ENCODE assay signal across 9 cellular contexts in genomic region chr19:58229255-58229639, GRCh38. TPM values are rescaled to one million over a fixed set of nuclear protein-coding genes. Genes with fewer than 3 reads are reported as not detected.
DNase-seq lines count a peak whose midpoint lies in the region; ATAC-seq, FAIRE-seq and TF ChIP-seq lines count a peak whose summit lies in the region.
"Had no signal": no experiment of that assay in that cellular context is flagged by ENCODE, and none has a peak within 500 bp of the region (broad histone marks: within the 10 kb centered on the region; RNA-seq: fewer than 3 reads in every experiment).

No MANE protein-coding gene starts in this region.

- BruUV-seq in HepG2 (replicated peaks; lab: Mats Ljungman, UMichigan) = no TSS peak

- H2AFZ ChIP-seq in SK-N-SH (ENCODE audit: low read depth) (no peak overlapping the region), HepG2 (ENCODE audit: low read length) (no peak overlapping the region)

- no peaks in the 10 kb centered on the region; a peak in 1 of 4 replicates for H3K4me1 ChIP-seq in SK-N-SH (ENCODE audit: control insufficient read depth in 1 of 2, insufficient read depth in 2 of 2, low read depth in 1 of 2, low read length in 1 of 2)
- peaks cover 18% of the 10 kb centered on the region for H3K4me1 ChIP-seq in HepG2 (ENCODE audit: insufficient read depth, low read length)
- H3K4me1 ChIP-seq in stomach = peaks cover 6 to 19% (median 16%) of the 10 kb centered on the region in 4 donors

- H3K9me3 ChIP-seq in SK-N-SH (no peaks in the 10 kb centered on the region; the same call in 1 of the 2 replicates), HepG2 (ENCODE audit: low read length) (peaks cover 20% of the 10 kb centered on the region), stomach (peaks cover 2 to 97% (median 58%) of the 10 kb centered on the region in 4 donors)

- in situ Hi-C loops in HepG2 (cut with HindIII; ENCODE audit: extremely low pct_ligation_motif_present, low pct_unique_long_range_greater_than_20kb) = no loop called here

- no peak for FAIRE-seq in HepG2 (lab: Jason Lieb, UNC)
- FAIRE-seq: colon had no signal

- no peak for TF ChIP-seq POLR2A in HepG2 (IDR thresholded peaks at IDR 0.05; ENCODE audit: insufficient read depth in 1 of 2, low read depth in 2 of 2, low read length in 2 of 2)
- no peak for TF ChIP-seq POLR2A in stomach (IDR thresholded peaks at IDR 0.05)

- TF ChIP-seq EP300 in SK-N-SH (IDR thresholded peaks at IDR 0.05; ENCODE audit: borderline replicate concordance in 1 of 2, low read depth in 1 of 2, low read length in 1 of 2) (no peak), HepG2 (IDR thresholded peaks at IDR 0.05; ENCODE audit: low read depth in 2 of 2, low read length in 2 of 2) (no peak), HepG2 (CRISPR knock-in tag; IDR thresholded peaks at IDR 0.05; ENCODE audit: borderline replicate concordance) (no peak), stomach (IDR thresholded peaks at IDR 0.05) (no peak)

- intact Hi-C loops in HepG2 (cut with micrococcal nuclease; ENCODE audit: unreplicated experiment) = loop anchor here (5.0 kb wide), 1 partner anchor 47 kb away; the partner anchor contains the start of gene ZNF274
- intact Hi-C loops in stomach (cut with DNase I; ENCODE audit: low total_unique reads) = no loop called here

- DNase-seq in SK-N-SH (peak; percentile 44), RKO (ENCODE audit: low spot score) (peak; percentile 79), cerebellum (ENCODE audit: low spot score) (peak; percentile 20), HepG2 (ENCODE audit: low spot score) (peak; percentile 30), stomach (no peak), NCI-H1048 (lab: John Stamatoyannopoulos, UW) (no peak)

- H3K36me3 ChIP-seq in SK-N-SH (replicated peaks in 1 of 2; ENCODE audit: control insufficient read depth in 1 of 2, insufficient read depth in 2 of 2, low read length in 1 of 2) (no peaks in the 10 kb centered on the region), HepG2 (replicated peaks in 1 of 2; ENCODE audit: control insufficient read depth in 1 of 2, insufficient read depth in 2 of 2, low read length in 2 of 2) (peaks cover 4 to 13% of the 10 kb centered on the region in 2 experiments), stomach (peaks cover 22 to 46% (median 45%) of the 10 kb centered on the region in 4 donors)

- H3K27me3 ChIP-seq in SK-N-SH (ENCODE audit: insufficient read depth) (no peaks in the 10 kb centered on the region), HepG2 (ENCODE audit: control insufficient read depth in 1 of 2, insufficient read depth in 2 of 2, low read length in 2 of 2) (no peaks in the 10 kb centered on the region), stomach (no peaks in the 10 kb centered on the region)

- no peaks in the 10 kb centered on the region for H3K9me2 ChIP-seq in SK-N-SH

- H3K79me2 ChIP-seq in SK-N-SH (ENCODE audit: insufficient read depth) (no peaks in the 10 kb centered on the region), HepG2 (ENCODE audit: insufficient read depth, low read length) (peaks cover 8% of the 10 kb centered on the region)

- no peak for TF ChIP-seq RAD21 in SK-N-SH (IDR thresholded peaks at IDR 0.05; ENCODE audit: low read length)
- TF ChIP-seq RAD21 in HepG2 (CRISPR knock-in tag; IDR thresholded peaks at IDR 0.05) = no peak

- ATAC-seq in SK-N-SH treated with all-trans-retinoic acid at 6 μM for 48 hours (no peak), HepG2 (peak; percentile 47), GM21367 (IDR thresholded peaks at IDR 0.05; ENCODE audit: unreplicated experiment) (no peak)

- H3K4me3 ChIP-seq in SK-N-SH (ENCODE audit: low read depth in 2 of 2, low read length in 1 of 2) = peak overlapping the region in 1 of 2 experiments; percentile 42; a peak in 1 of 4 replicates
- H3K4me3 ChIP-seq in HepG2 (replicated peaks in 1 of 3; ENCODE audit: insufficient read depth in 1 of 3, low read depth in 2 of 3, low read length in 3 of 3) = peak overlapping the region; percentile 35 to 86 (median 85)
- peak overlapping the region; percentile 64 to 90 (median 73) for H3K4me3 ChIP-seq in stomach

- no peaks in the 10 kb centered on the region for H3F3A ChIP-seq in SK-N-SH (replicated peaks; ENCODE audit: insufficient read depth)

- POLR2A ChIA-PET in SK-N-SH (lab: Yijun Ruan, JAX) = interaction anchor here (0.6 kb wide), 2 partner anchors 43 to 46 kb away, joined by 3 to 4 read pairs; partner anchors contain the start of gene ZNF274
- POLR2A ChIA-PET in HepG2 (lab: Yijun Ruan, JAX) = interaction anchor here (1.1 to 2.4 kb wide), 7 partner anchors 8 to 291 kb away, joined by 3 to 13 read pairs (median 5); partner anchors contain the start of genes ZBTB45, ZNF274, ZNF497 and ZNF8

- CTCF ChIA-PET in SK-N-SH (lab: Yijun Ruan, JAX) = interaction anchor here (1.4 kb wide), 1 partner anchor 74 kb away, joined by 3 read pairs; no protein-coding TSS in a partner anchor
- CTCF ChIA-PET in HepG2 (lab: Yijun Ruan, JAX; ENCODE audit: low intra/inter-chr PET ratio, low total read pairs) = no interaction called here

- 63% methylated on average over 4 of the region's 13 CpGs for WGBS in SK-N-SH (ENCODE audit: low lambda C conversion rate)
- 62% methylated on average over 6 of the region's 13 CpGs for WGBS in HepG2 (ENCODE audit: low lambda C conversion rate)
- 12 to 23% (median 20%) methylated on average over 5 to 13 of the region's 13 CpGs for WGBS in stomach, 5 donors

- TF ChIP-seq CTCF in SK-N-SH (IDR thresholded peaks at IDR 0.05) (no peak), HepG2 (CRISPR knock-in tag; IDR thresholded peaks at IDR 0.05) (peak; percentile 43), stomach (IDR thresholded peaks at IDR 0.05) (no peak)

- H3K9ac ChIP-seq in SK-N-SH (no peak overlapping the region), HepG2 (ENCODE audit: insufficient read depth, low read depth, low read length) (peak overlapping the region; percentile 82)

- no peaks in the 10 kb centered on the region for H4K20me1 ChIP-seq in SK-N-SH (ENCODE audit: insufficient read depth)
- H4K20me1 ChIP-seq in HepG2 (ENCODE audit: insufficient read depth, low read length) = no peaks in the 10 kb centered on the region

- H3K27ac ChIP-seq in SK-N-SH (ENCODE audit: low read depth in 2 of 2, low read length in 1 of 2) = no peak overlapping the region
- peak overlapping the region; percentile 75 for H3K27ac ChIP-seq in HepG2 (ENCODE audit: extremely low read length, insufficient read depth, low read length)
- peak overlapping the region; percentile 51 to 82 (median 67) for H3K27ac ChIP-seq in stomach

- no peak overlapping the region for H3K4me2 ChIP-seq in SK-N-SH
- peak overlapping the region; percentile 72 for H3K4me2 ChIP-seq in HepG2 (ENCODE audit: low read depth, low read length)

RNA-seq across cellular contexts. Expression of gene ZNF544, which starts 0.5 kb away (rescaled TPM):
- 0.58 and 0.89 TPM in 2 replicates for polyA plus RNA-seq in SK-N-SH (2012; rRNA removed)
- 0.37 and 0.66 TPM in 2 replicates for polyA plus RNA-seq in SK-N-SH (2012; cell fraction: cytosol; rRNA removed)
- polyA plus RNA-seq in SK-N-SH (2012; cell fraction: nucleus; rRNA removed) = 0.64 and 1.0 TPM in 2 replicates
- total RNA-seq in cerebellum = 66.8 TPM
- 15.6 and 17.0 TPM in 2 replicates for total RNA-seq in HepG2 (2016; rRNA removed; fragmentation: Illumina TruSeq; extraction: Trizol)
- 9.2 and 13.6 TPM in 2 replicates for total RNA-seq in HepG2 (2016; cell fraction: cytosol; rRNA removed; fragmentation: Illumina TruSeq; extraction: Trizol; ENCODE audit: low read depth)
- total RNA-seq in HepG2 (2016; cell fraction: insoluble cytoplasmic fraction; rRNA removed; fragmentation: Illumina TruSeq; extraction: Trizol) = 17.3 and 19.7 TPM in 2 replicates
- 21.1 and 22.3 TPM in 2 replicates for total RNA-seq in HepG2 (2016; cell fraction: membrane; rRNA removed; fragmentation: Illumina TruSeq; extraction: Trizol)
- 13.5 and 14.8 TPM in 2 replicates for total RNA-seq in HepG2 (2016; cell fraction: nucleus; rRNA removed; fragmentation: Illumina TruSeq; extraction: Trizol)
- 13.1 and 14.7 TPM in 2 replicates for polyA plus RNA-seq in HepG2 (2011; rRNA removed)
- 13.6 and 13.7 TPM in 2 replicates for polyA plus RNA-seq in HepG2 (2011; cell fraction: cytosol; rRNA removed)
- 12.5 and 16.5 TPM in 2 replicates for polyA plus RNA-seq in HepG2 (2011; cell fraction: nucleus; rRNA removed)
- polyA plus RNA-seq in HepG2 (2012) = 7.2 and 8.7 TPM in 2 replicates
- 10.1 and 14.1 TPM in 2 replicates for polyA plus RNA-seq in HepG2 (2016; cell fraction: cytosol; fragmentation: Illumina TruSeq; extraction: Trizol; ENCODE audit: low read depth)
- 15.7 and 16.9 TPM in 2 replicates for polyA plus RNA-seq in HepG2 (2016; cell fraction: insoluble cytoplasmic fraction; fragmentation: Illumina TruSeq; extraction: Trizol; ENCODE audit: low read depth)
- 9.4 and 15.6 TPM in 2 replicates for polyA plus RNA-seq in HepG2 (2016; cell fraction: membrane; fragmentation: Illumina TruSeq; extraction: Trizol; ENCODE audit: low read depth)
- 11.7 and 14.4 TPM in 2 replicates for polyA plus RNA-seq in HepG2 (2016; cell fraction: nucleus; fragmentation: Illumina TruSeq; extraction: Trizol; ENCODE audit: insufficient read depth, low read depth)
- 15.6 and 69.8 TPM in 2 replicates for polyA minus RNA-seq in HepG2 (2011; rRNA and poly(A)+ RNA removed; ENCODE audit: low replicate concordance)
- 7.8 and 10.6 TPM in 2 replicates for polyA minus RNA-seq in HepG2 (2011; cell fraction: cytosol; rRNA and poly(A)+ RNA removed)
- 28.8 and 29.2 TPM in 2 replicates for polyA minus RNA-seq in HepG2 (2011; cell fraction: nucleus; rRNA and poly(A)+ RNA removed)
- total RNA-seq in stomach = 10 to 100 TPM in 4 of 5 donors, 1 to 10 TPM in 1; 9.6 to 60.7 (median 34.8) TPM
- polyA plus RNA-seq in stomach = 10 to 100 TPM in 2 of 3 donors, 1 to 10 TPM in 1; 9.5 to 17.7 (median 17.0) TPM

RNA-seq across cellular contexts. Expression of gene ZNF274, which starts 46.4 kb away (rescaled TPM):
- polyA plus RNA-seq in SK-N-SH (2012; rRNA removed) = 3.1 and 4.0 TPM in 2 replicates
- 2.3 and 2.7 TPM in 2 replicates for polyA plus RNA-seq in SK-N-SH (2012; cell fraction: cytosol; rRNA removed)
- polyA plus RNA-seq in SK-N-SH (2012; cell fraction: nucleus; rRNA removed) = 7.9 and 8.0 TPM in 2 replicates
- 22.1 TPM for total RNA-seq in cerebellum
- total RNA-seq in HepG2 (2016; rRNA removed; fragmentation: Illumina TruSeq; extraction: Trizol) = 17.0 and 23.0 TPM in 2 replicates
- total RNA-seq in HepG2 (2016; cell fraction: cytosol; rRNA removed; fragmentation: Illumina TruSeq; extraction: Trizol; ENCODE audit: low read depth) = 5.1 and 6.0 TPM in 2 replicates
- total RNA-seq in HepG2 (2016; cell fraction: insoluble cytoplasmic fraction; rRNA removed; fragmentation: Illumina TruSeq; extraction: Trizol) = 18.4 and 20.3 TPM in 2 replicates
- 10.2 and 11.1 TPM in 2 replicates for total RNA-seq in HepG2 (2016; cell fraction: membrane; rRNA removed; fragmentation: Illumina TruSeq; extraction: Trizol)
- 25.3 and 28.4 TPM in 2 replicates for total RNA-seq in HepG2 (2016; cell fraction: nucleus; rRNA removed; fragmentation: Illumina TruSeq; extraction: Trizol)
- 16.1 and 21.0 TPM in 2 replicates for polyA plus RNA-seq in HepG2 (2011; rRNA removed)
- 13.9 and 15.9 TPM in 2 replicates for polyA plus RNA-seq in HepG2 (2011; cell fraction: cytosol; rRNA removed)
- polyA plus RNA-seq in HepG2 (2011; cell fraction: nucleus; rRNA removed) = 35.9 and 43.6 TPM in 2 replicates
- polyA plus RNA-seq in HepG2 (2012) = 15.5 and 19.8 TPM in 2 replicates
- 1.7 and 1.9 TPM in 2 replicates for polyA plus RNA-seq in HepG2 (2016; cell fraction: cytosol; fragmentation: Illumina TruSeq; extraction: Trizol; ENCODE audit: low read depth)
- 13.2 and 15.6 TPM in 2 replicates for polyA plus RNA-seq in HepG2 (2016; cell fraction: insoluble cytoplasmic fraction; fragmentation: Illumina TruSeq; extraction: Trizol; ENCODE audit: low read depth)
- 3.7 and 4.5 TPM in 2 replicates for polyA plus RNA-seq in HepG2 (2016; cell fraction: membrane; fragmentation: Illumina TruSeq; extraction: Trizol; ENCODE audit: low read depth)
- 38.7 and 40.7 TPM in 2 replicates for polyA plus RNA-seq in HepG2 (2016; cell fraction: nucleus; fragmentation: Illumina TruSeq; extraction: Trizol; ENCODE audit: insufficient read depth, low read depth)
- polyA minus RNA-seq in HepG2 (2011; rRNA and poly(A)+ RNA removed; ENCODE audit: low replicate concordance) = 20.7 and 49.1 TPM in 2 replicates
- polyA minus RNA-seq in HepG2 (2011; cell fraction: cytosol; rRNA and poly(A)+ RNA removed) = 7.5 and 9.9 TPM in 2 replicates
- polyA minus RNA-seq in HepG2 (2011; cell fraction: nucleus; rRNA and poly(A)+ RNA removed) = 43.8 and 44.7 TPM in 2 replicates
- total RNA-seq in stomach = 10 to 100 TPM in 4 of 5 donors, 1 to 10 TPM in 1; 6.2 to 46.9 (median 28.6) TPM
- 10 to 100 TPM in 2 of 3 donors, 1 to 10 TPM in 1; 5.9 to 16.1 (median 12.2) TPM for polyA plus RNA-seq in stomach

RNA-seq across cellular contexts. Expression of gene ZNF8, which starts 49.5 kb away (rescaled TPM):
- 1.4 and 1.8 TPM in 2 replicates for polyA plus RNA-seq in SK-N-SH (2012; rRNA removed)
- 0.91 and 1.2 TPM in 2 replicates for polyA plus RNA-seq in SK-N-SH (2012; cell fraction: cytosol; rRNA removed)
- 4.7 and 6.1 TPM in 2 replicates for polyA plus RNA-seq in SK-N-SH (2012; cell fraction: nucleus; rRNA removed)
- total RNA-seq in cerebellum = 20.2 TPM
- 3.3 and 3.7 TPM in 2 replicates for total RNA-seq in HepG2 (2016; rRNA removed; fragmentation: Illumina TruSeq; extraction: Trizol)
- 0.71 and 0.79 TPM in 2 replicates for total RNA-seq in HepG2 (2016; cell fraction: cytosol; rRNA removed; fragmentation: Illumina TruSeq; extraction: Trizol; ENCODE audit: low read depth)
- total RNA-seq in HepG2 (2016; cell fraction: insoluble cytoplasmic fraction; rRNA removed; fragmentation: Illumina TruSeq; extraction: Trizol) = 3.4 TPM in 2 replicates
- total RNA-seq in HepG2 (2016; cell fraction: membrane; rRNA removed; fragmentation: Illumina TruSeq; extraction: Trizol) = 2.0 and 2.4 TPM in 2 replicates
- total RNA-seq in HepG2 (2016; cell fraction: nucleus; rRNA removed; fragmentation: Illumina TruSeq; extraction: Trizol) = 3.9 and 4.3 TPM in 2 replicates
- 3.0 and 3.1 TPM in 2 replicates for polyA plus RNA-seq in HepG2 (2011; rRNA removed)
- polyA plus RNA-seq in HepG2 (2011; cell fraction: cytosol; rRNA removed) = 1.5 and 1.8 TPM in 2 replicates
- polyA plus RNA-seq in HepG2 (2011; cell fraction: nucleus; rRNA removed) = 6.2 and 6.6 TPM in 2 replicates
- polyA plus RNA-seq in HepG2 (2012) = 1.3 and 1.6 TPM in 2 replicates
- 0.17 and 0.19 TPM in 2 replicates for polyA plus RNA-seq in HepG2 (2016; cell fraction: cytosol; fragmentation: Illumina TruSeq; extraction: Trizol; ENCODE audit: low read depth)
- polyA plus RNA-seq in HepG2 (2016; cell fraction: insoluble cytoplasmic fraction; fragmentation: Illumina TruSeq; extraction: Trizol; ENCODE audit: low read depth) = 1.3 and 1.5 TPM in 2 replicates
- polyA plus RNA-seq in HepG2 (2016; cell fraction: membrane; fragmentation: Illumina TruSeq; extraction: Trizol; ENCODE audit: low read depth) = 0.41 and 0.56 TPM in 2 replicates
- polyA plus RNA-seq in HepG2 (2016; cell fraction: nucleus; fragmentation: Illumina TruSeq; extraction: Trizol; ENCODE audit: insufficient read depth, low read depth) = 5.9 and 6.4 TPM in 2 replicates
- 8.3 and 10.4 TPM in 2 replicates for polyA minus RNA-seq in HepG2 (2011; rRNA and poly(A)+ RNA removed; ENCODE audit: low replicate concordance)
- polyA minus RNA-seq in HepG2 (2011; cell fraction: cytosol; rRNA and poly(A)+ RNA removed) = 4.0 and 4.8 TPM in 2 replicates
- 6.6 and 6.8 TPM in 2 replicates for polyA minus RNA-seq in HepG2 (2011; cell fraction: nucleus; rRNA and poly(A)+ RNA removed)
- total RNA-seq in stomach = 1 to 10 TPM; 1.4 to 9.0 (median 4.9) TPM
- polyA plus RNA-seq in stomach = 1 to 10 TPM in 1 of 3 donors, under 1 TPM in 2; 0.81 to 1.1 (median 0.95) TPM

Comparison
In these comparisons a context has a peak if more than half of its experiments do, and no peak if none do; other contexts are left out.
1. DNase-seq: peak in SK-N-SH (single experiment), RKO (single experiment), cerebellum (single experiment) and HepG2 (single experiment); none in stomach (single experiment) and NCI-H1048 (single experiment).
2. H3K27ac ChIP-seq: peak in HepG2 (single experiment) and stomach (5 of 5); none in SK-N-SH (0 of 2).
3. Of the 25 proteins assayed by ChIP-seq in both HepG2 and SK-N-SH: peak only in HepG2: CTCF; only in SK-N-SH: none; in both: none; in neither: 24.